Comparison of ENCODE assay signal across 35 cellular contexts in the genomic region with DNA sequence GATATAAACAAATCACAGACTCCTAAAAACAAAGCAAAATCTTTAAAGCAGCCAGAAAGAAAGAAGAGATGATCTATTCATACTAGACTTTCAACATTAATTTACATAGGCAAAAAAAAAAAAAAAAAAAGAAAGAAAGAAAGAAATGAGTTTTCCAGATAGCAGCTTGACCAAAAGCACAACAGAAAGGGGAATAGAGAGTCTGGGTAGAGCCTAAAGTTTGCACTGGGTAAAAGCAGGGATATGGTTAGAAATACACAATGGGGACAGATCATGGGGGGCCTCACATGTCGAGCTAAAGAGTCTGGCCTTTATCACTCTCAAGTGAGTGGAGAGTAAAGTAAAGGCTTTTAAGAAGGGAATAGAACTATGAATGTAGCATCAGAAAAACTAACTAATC.
DNase-seq lines count a peak whose midpoint lies in the region; ATAC-seq and TF ChIP-seq lines count a peak whose summit lies in the region.
"Had no signal": no experiment of that assay in that cellular context is flagged by ENCODE, and none has a peak within 500 bp of the region (broad histone marks: within the 10 kb centered on the region; RNA-seq: fewer than 3 reads in every experiment).

No MANE protein-coding gene starts in this region.

- H3K27ac Mint-ChIP-seq in nephron progenitor cell, result peak overlapping the region; percentile 80
- no peak overlapping the region for H3K27ac Mint-ChIP-seq in activated CD4-positive, alpha-beta memory T cell treated with anti-CD3 and anti-CD28 coated beads for 36 hours
- H3K27ac Mint-ChIP-seq: nephron, WTC11 had no signal

- no peak overlapping the region for H2BK120ac ChIP-seq in mesendoderm (ENCODE audit: low read depth, low read length)

- H2BK15ac ChIP-seq in mesendoderm (replicated peaks; ENCODE audit: low read depth), result no peak overlapping the region

- H2AK5ac ChIP-seq in mesendoderm (ENCODE audit: low read length), result no peak overlapping the region

- peak; percentile 45 for ATAC-seq in GM21717 (IDR thresholded peaks at IDR 0.05; ENCODE audit: unreplicated experiment)
- ATAC-seq: foreskin keratinocyte, heart left ventricle, lower lobe of right lung, WTC11 had no signal

- H3K23ac ChIP-seq in mesendoderm (ENCODE audit: low read length), result no peak overlapping the region

- H3K4me1 ChIP-seq in HUES64 (ENCODE audit: insufficient read depth, low read length) (peaks cover 8% of the 10 kb centered on the region), mesendoderm (ENCODE audit: control insufficient read depth, low read depth, low read length) (no peaks in the 10 kb centered on the region)
- H3K4me1 ChIP-seq: Caco-2, foreskin keratinocyte, lower lobe of right lung, Peyer's patch had no signal

- no peak overlapping the region for H3K4me3 Mint-ChIP-seq in nephron progenitor cell
- H3K4me3 Mint-ChIP-seq in activated CD4-positive, alpha-beta memory T cell treated with anti-CD3 and anti-CD28 coated beads for 36 hours, result no peak overlapping the region
- H3K4me3 Mint-ChIP-seq: nephron, WTC11 had no signal

- H3K4ac ChIP-seq in mesendoderm (ENCODE audit: low read depth, low read length), result no peak overlapping the region

- H4K5ac ChIP-seq in mesendoderm (ENCODE audit: low read length), result no peak overlapping the region

- TF ChIP-seq CTCF in GM12865 (IDR thresholded peaks at IDR 0.05; ENCODE audit: insufficient read depth, low read depth, low read length, missing control alignments) (no peak), nephron progenitor cell (IDR thresholded peaks at IDR 0.05) (no peak)

- no peak overlapping the region for H2BK5ac ChIP-seq in mesendoderm (ENCODE audit: low read length)

- H3K9ac ChIP-seq in HUES64 (ENCODE audit: low read depth, low read length), result no peak overlapping the region
- no peak overlapping the region for H3K9ac ChIP-seq in mesendoderm (ENCODE audit: low read length)

- H3K4me3 ChIP-seq in GM12865 (ENCODE audit: low read depth, low read length), result no peak overlapping the region
- H3K4me3 ChIP-seq in HUES64 (ENCODE audit: low read length), result no peak overlapping the region
- H3K4me3 ChIP-seq in mesendoderm (ENCODE audit: low read length), result no peak overlapping the region
- H3K4me3 ChIP-seq: cardiac muscle cell, esophagus muscularis mucosa, heart left ventricle, lower lobe of right lung, ovary, Peyer's patch had no signal

- no peaks in the 10 kb centered on the region for H3K9me3 ChIP-seq in HUES64 (ENCODE audit: insufficient read depth, low read depth, low read length)
- H3K9me3 ChIP-seq: Caco-2, esophagus muscularis mucosa, heart left ventricle, lower lobe of right lung, ovary, Peyer's patch had no signal

- H3K36me3 Mint-ChIP-seq in nephron progenitor cell (ENCODE audit: low read depth), result peaks cover 3% of the 10 kb centered on the region
- H3K36me3 Mint-ChIP-seq in activated CD4-positive, alpha-beta memory T cell treated with anti-CD3 and anti-CD28 coated beads for 36 hours, result peaks cover 8% of the 10 kb centered on the region
- H3K36me3 Mint-ChIP-seq: WTC11 had no signal

- POLR2A ChIA-PET in activated CD4-positive, alpha-beta memory T cell treated with anti-CD3 and anti-CD28 coated beads for 36 hours (lab: Charles Lee), result no interaction called here

- peak; percentile 29 for DNase-seq in GM12865 (ENCODE audit: low read depth)
- no peak for DNase-seq in nephron progenitor cell
- DNase-seq in activated CD4-positive, alpha-beta memory T cell treated with anti-CD3 and anti-CD28 coated beads for 36 hours, result no peak
- no peak for DNase-seq in H4 (ENCODE audit: low spot score)
- DNase-seq in mesendoderm, result no peak
- DNase-seq: activated CD4-positive, alpha-beta T cell treated with anti-CD3 and anti-CD28 coated beads, Interleukin-2, amount 50 U/mL, for 1 hour; activated naive CD4-positive, alpha-beta T cell treated with anti-CD3 and anti-CD28 coated beads, Interleukin-2, amount 50 U/mL, for 16 hours; anterior cingulate cortex; C1 segment of cervical spinal cord; Caco-2; cortex of kidney; DND-41; foreskin keratinocyte; heart left ventricle; kidney glomerular epithelial cell; lower lobe of right lung; NCI-H1092 treated with DMSO at 0.1 percent for 48 hours; NCI-H187; NCI-H2171; NCI-H524 treated with DMSO at 0.1 percent for 48 hours; NK-92 treated with Interleukin-12 subunit alpha and Interleukin-12 subunit beta, amount 100 ng/mL, for 24 hours; ovary; Peyer's patch; SIG-M5; small intestine; stimulated activated CD8-positive, alpha-beta memory T cell treated with anti-CD3 and anti-CD28 coated beads, Interleukin-4, amount 100 ng/mL, for 48 hours; T1000; trophoblast cell had no signal

- no peak overlapping the region for H3K18ac ChIP-seq in mesendoderm (ENCODE audit: low read length)

- H3K4me1 Mint-ChIP-seq in nephron progenitor cell, result no peaks in the 10 kb centered on the region
- H3K4me1 Mint-ChIP-seq in activated CD4-positive, alpha-beta memory T cell treated with anti-CD3 and anti-CD28 coated beads for 36 hours (ENCODE audit: low read depth), result peaks cover 9% of the 10 kb centered on the region
- H3K4me1 Mint-ChIP-seq: nephron had no signal

- no peak overlapping the region for H3K56ac ChIP-seq in mesendoderm (ENCODE audit: low read length)

- no peaks in the 10 kb centered on the region for H3K27me3 Mint-ChIP-seq in nephron progenitor cell (ENCODE audit: low read depth, poor library complexity)
- H3K27me3 Mint-ChIP-seq in activated CD4-positive, alpha-beta memory T cell treated with anti-CD3 and anti-CD28 coated beads for 36 hours, result no peaks in the 10 kb centered on the region
- H3K27me3 Mint-ChIP-seq: IgD-negative memory B cell had no signal

- no peak overlapping the region for H3K4me2 ChIP-seq in mesendoderm (ENCODE audit: low read length)

- 67% methylated on average over 1 of the region's 1 CpG for WGBS in HUES64
- no CpG with 5 or more reads among the region's 1 CpG for WGBS in mesendoderm (ENCODE audit: extremely low coverage, insufficient coverage, low lambda C conversion rate)

- no peaks in the 10 kb centered on the region for H3K9me3 Mint-ChIP-seq in nephron progenitor cell
- H3K9me3 Mint-ChIP-seq in activated CD4-positive, alpha-beta memory T cell treated with anti-CD3 and anti-CD28 coated beads for 36 hours, result no peaks in the 10 kb centered on the region
- H3K9me3 Mint-ChIP-seq: IgD-negative memory B cell, nephron, WTC11 had no signal

- CTCF ChIA-PET in activated CD4-positive, alpha-beta memory T cell treated with anti-CD3 and anti-CD28 coated beads for 36 hours (lab: Charles Lee), result no interaction called here

- H3K27ac ChIP-seq in HUES64 (ENCODE audit: low read depth, low read length), result 0 out of 2 replicates have a peak overlapping the region, but pooled peaks have one; percentile 20
- H3K27ac ChIP-seq in mesendoderm (ENCODE audit: low read depth, low read length), result no peak overlapping the region
- H3K27ac ChIP-seq: cardiac muscle cell, esophagus muscularis mucosa, foreskin keratinocyte, heart left ventricle, lower lobe of right lung, ovary, Peyer's patch had no signal

- H3K79me2 ChIP-seq in mesendoderm (ENCODE audit: control insufficient read depth, insufficient read depth, low read length), result no peaks in the 10 kb centered on the region

- no peaks in the 10 kb centered on the region for H3K79me1 ChIP-seq in mesendoderm (ENCODE audit: low read length)

- intact Hi-C loops in activated CD4-positive, alpha-beta memory T cell treated with anti-CD3 and anti-CD28 coated beads for 36 hours (cut with micrococcal nuclease), result no loop called here

- H3K27me3 ChIP-seq in HUES64 (ENCODE audit: insufficient read depth, low read length) (no peaks in the 10 kb centered on the region), mesendoderm (ENCODE audit: insufficient read depth, low read length, poor library complexity) (no peaks in the 10 kb centered on the region)
- H3K27me3 ChIP-seq: cardiac muscle cell, esophagus muscularis mucosa, foreskin keratinocyte, heart left ventricle, ovary, Peyer's patch had no signal

- H4K8ac ChIP-seq in mesendoderm (ENCODE audit: low read depth, low read length), result no peak overlapping the region

- no peaks in the 10 kb centered on the region for H3K36me3 ChIP-seq in HUES64 (ENCODE audit: insufficient read depth, low read length)
- no peaks in the 10 kb centered on the region for H3K36me3 ChIP-seq in mesendoderm (ENCODE audit: control insufficient read depth, insufficient read depth, low read length)
- H3K36me3 ChIP-seq: cardiac muscle cell, lower lobe of right lung, ovary, Peyer's patch had no signal
